ENCODE assay signal across 21 cellular contexts in the genomic region with DNA sequence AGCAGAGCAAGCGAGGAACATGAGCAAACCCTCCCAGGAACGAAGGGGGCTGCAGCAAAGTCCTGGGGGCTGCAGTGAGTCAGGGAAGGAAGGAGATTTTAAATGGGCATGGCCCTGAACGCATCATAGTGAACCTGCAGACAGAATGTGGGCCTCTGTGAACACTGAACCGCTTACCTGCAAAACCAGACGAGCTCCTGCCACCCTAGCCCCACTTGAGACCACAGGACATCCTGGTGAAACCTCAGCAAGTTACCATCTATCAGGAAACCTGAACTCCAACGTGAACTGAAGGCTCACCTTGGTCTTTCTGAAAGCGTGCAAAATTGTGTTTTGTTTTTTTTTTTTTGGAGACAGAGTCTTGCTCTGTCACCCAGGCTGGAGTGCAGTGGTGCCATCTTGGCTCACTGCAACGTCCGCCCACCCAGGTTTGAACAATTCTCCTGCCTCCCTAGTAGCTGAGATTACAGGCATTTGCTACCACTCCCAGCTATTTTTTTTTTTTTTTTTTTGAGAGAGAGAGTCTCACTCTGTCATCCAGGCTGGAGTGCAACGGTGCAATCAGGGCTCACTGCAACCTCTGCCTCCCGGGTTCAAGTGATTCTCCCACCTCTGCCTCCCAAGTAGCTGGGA. TPM values are rescaled to one million over a fixed set of nuclear protein-coding genes. Genes with fewer than 3 reads are reported as not detected.
DNase-seq lines count a peak whose midpoint lies in the region; ATAC-seq and TF ChIP-seq lines count a peak whose summit lies in the region.
"Had no signal": no experiment of that assay in that cellular context is flagged by ENCODE, and none has a peak within 500 bp of the region (broad histone marks: within the 10 kb centered on the region; RNA-seq: fewer than 3 reads in every experiment).

No MANE protein-coding gene starts in this region.

- no peak overlapping the region for H3K4me3 ChIP-seq in breast epithelium
- H3K4me3 ChIP-seq: thoracic aorta had no signal

- no peaks in the 10 kb centered on the region for H3K9me3 Mint-ChIP-seq in activated CD4-positive, alpha-beta T cell treated with anti-CD3 and anti-CD28 coated beads, Interleukin-2, amount 10 ng/mL, durations not matched to agents 7 days and 5 days
- no peaks in the 10 kb centered on the region for H3K9me3 Mint-ChIP-seq in effector memory CD8-positive, alpha-beta T cell
- H3K9me3 Mint-ChIP-seq: memory B cell had no signal

- no peaks in the 10 kb centered on the region for H3K27me3 ChIP-seq in breast epithelium
- H3K27me3 ChIP-seq: foreskin keratinocyte had no signal

- peak; percentile 52 for DNase-seq in activated CD4-positive, alpha-beta T cell treated with anti-CD3 and anti-CD28 coated beads, Interleukin-2, amount 10 ng/mL, durations not matched to agents 7 days and 5 days
- no peak for DNase-seq in activated CD4-positive, alpha-beta T cell treated with anti-CD3 and anti-CD28 coated beads for 48 hours
- DNase-seq in CD1c-positive myeloid dendritic cell (ENCODE audit: extremely low spot score) (peak; percentile 3), T-helper 22 cell (ENCODE audit: low read depth) (peak; percentile 47), breast epithelium (ENCODE audit: low spot score in 2 of 2) (no peak), NCI-H69 (lab: John Stamatoyannopoulos, UW) (no peak)
- peak; percentile 61 to 70 (median 67) for DNase-seq in effector memory CD8-positive, alpha-beta T cell
- DNase-seq: C1 segment of cervical spinal cord, foreskin keratinocyte, Karpas-422, NCI-H1092 treated with DMSO at 0.1 percent for 48 hours, NCI-H2081 treated with DMSO at 0.1 percent for 48 hours, NCI-H524 treated with DMSO at 0.1 percent for 48 hours, SHP77 treated with DMSO at 0.1 percent for 48 hours, T1000 had no signal

- no peaks in the 10 kb centered on the region for H3K36me3 ChIP-seq in breast epithelium
- H3K36me3 ChIP-seq: thoracic aorta had no signal

- no peak overlapping the region for H3K27ac ChIP-seq in breast epithelium
- H3K27ac ChIP-seq: epithelial cell of prostate, foreskin keratinocyte, thoracic aorta had no signal

- H3K9me3 ChIP-seq in breast epithelium: no peaks in the 10 kb centered on the region
- H3K9me3 ChIP-seq: thoracic aorta had no signal

- POLR2A ChIA-PET in activated CD4-positive, alpha-beta T cell treated with anti-CD3 and anti-CD28 coated beads, Interleukin-2, amount 10 ng/mL, durations not matched to agents 7 days and 5 days (lab: Charles Lee): interaction anchor here (0.6 to 0.7 kb wide), 2 partner anchors 80 to 124 kb away, joined by 4 to 5 read pairs; no protein-coding TSS in a partner anchor

- no peak for TF ChIP-seq POLR2A in breast epithelium (IDR thresholded peaks at IDR 0.05)

- H3K27ac Mint-ChIP-seq in activated CD4-positive, alpha-beta T cell treated with anti-CD3 and anti-CD28 coated beads, Interleukin-2, amount 10 ng/mL, durations not matched to agents 7 days and 5 days: peak overlapping the region; percentile 33
- peak overlapping the region; percentile 94 to 96 for H3K27ac Mint-ChIP-seq in effector memory CD8-positive, alpha-beta T cell
- H3K27ac Mint-ChIP-seq: memory B cell, progenitor cell of endocrine pancreas had no signal

- H3K4me1 Mint-ChIP-seq in activated CD4-positive, alpha-beta T cell treated with anti-CD3 and anti-CD28 coated beads, Interleukin-2, amount 10 ng/mL, durations not matched to agents 7 days and 5 days: peaks cover 33% of the 10 kb centered on the region
- H3K4me1 Mint-ChIP-seq in effector memory CD8-positive, alpha-beta T cell (ENCODE audit: low read depth in 2 of 2): peaks cover 26 to 28% of the 10 kb centered on the region in 2 donors
- H3K4me1 Mint-ChIP-seq: memory B cell had no signal

- TF ChIP-seq CTCF in breast epithelium (IDR thresholded peaks at IDR 0.05): no peak

- H3K4me1 ChIP-seq in breast epithelium: no peaks in the 10 kb centered on the region
- H3K4me1 ChIP-seq: foreskin keratinocyte had no signal

- H3K4me3 Mint-ChIP-seq in activated CD4-positive, alpha-beta T cell treated with anti-CD3 and anti-CD28 coated beads, Interleukin-2, amount 10 ng/mL, durations not matched to agents 7 days and 5 days: no peak overlapping the region
- peak overlapping the region; percentile 57 to 70 for H3K4me3 Mint-ChIP-seq in effector memory CD8-positive, alpha-beta T cell
- H3K4me3 Mint-ChIP-seq: memory B cell had no signal

- CTCF ChIA-PET in activated CD4-positive, alpha-beta T cell treated with anti-CD3 and anti-CD28 coated beads, Interleukin-2, amount 10 ng/mL, durations not matched to agents 7 days and 5 days (lab: Charles Lee): interaction anchor here (0.7 to 1.3 kb wide), 5 partner anchors 10 to 79 kb away, joined by 3 to 5 read pairs (median 3); no protein-coding TSS in a partner anchor

- no peaks in the 10 kb centered on the region for H3K27me3 Mint-ChIP-seq in activated CD4-positive, alpha-beta T cell treated with anti-CD3 and anti-CD28 coated beads, Interleukin-2, amount 10 ng/mL, durations not matched to agents 7 days and 5 days
- no peaks in the 10 kb centered on the region for H3K27me3 Mint-ChIP-seq in effector memory CD8-positive, alpha-beta T cell
- H3K27me3 Mint-ChIP-seq: memory B cell, progenitor cell of endocrine pancreas had no signal

- intact Hi-C loops in breast epithelium (cut with DNase I; ENCODE audit: low total_unique reads): no loop called here

- peak; percentile 83 for ATAC-seq in effector memory CD8-positive, alpha-beta T cell (replicated peaks)
- no peak for ATAC-seq in HG02970 (IDR thresholded peaks at IDR 0.05; ENCODE audit: low FRiP score, unreplicated experiment)
- ATAC-seq: activated CD4-positive, CD25-positive, alpha-beta regulatory T cell treated with anti-CD3 and anti-CD28 coated beads, Interleukin-2, amount 50 U/mL, for 24 hours; foreskin keratinocyte had no signal

- peaks cover 43% of the 10 kb centered on the region for H3K36me3 Mint-ChIP-seq in activated CD4-positive, alpha-beta T cell treated with anti-CD3 and anti-CD28 coated beads, Interleukin-2, amount 10 ng/mL, durations not matched to agents 7 days and 5 days (ENCODE audit: low read depth)
- H3K36me3 Mint-ChIP-seq in effector memory CD8-positive, alpha-beta T cell (ENCODE audit: insufficient read depth): peaks cover 19% of the 10 kb centered on the region
- H3K36me3 Mint-ChIP-seq: memory B cell had no signal

RNA-seq across cellular contexts. Expression of gene FANCA, which starts 30.8 kb away (rescaled TPM):
- 100 to 1,000 TPM in 1 of 2 experiments, 10 to 100 TPM in 1; 97.1 to 111 TPM for total RNA-seq in activated CD4-positive, alpha-beta T cell treated with anti-CD3 and anti-CD28 coated beads, Interleukin-2, amount 10 ng/mL, durations not matched to agents 7 days and 5 days
- 1 to 10 TPM in 2 of 3 donors, under 1 TPM in 1; 0.64 to 4.0 (median 3.9) TPM for total RNA-seq in breast epithelium

RNA-seq across cellular contexts. Expression of gene SPIRE2, which starts 42.6 kb away (rescaled TPM):
- total RNA-seq in activated CD4-positive, alpha-beta T cell treated with anti-CD3 and anti-CD28 coated beads, Interleukin-2, amount 10 ng/mL, durations not matched to agents 7 days and 5 days: 1 to 10 TPM; 1.1 to 1.8 TPM
- total RNA-seq in breast epithelium: 10 to 100 TPM in 1 of 3 donors, 1 to 10 TPM in 2; 1.3 to 11.1 (median 7.8) TPM

Comparison
In these comparisons a context has a peak if more than half of its experiments do, and no peak if none do; other contexts are left out.
1. DNase-seq: peak in activated CD4-positive, alpha-beta T cell treated with anti-CD3 and anti-CD28 coated beads, Interleukin-2, amount 10 ng/mL, durations not matched to agents 7 days and 5 days (single experiment), CD1c-positive myeloid dendritic cell (single experiment), T-helper 22 cell (single experiment) and effector memory CD8-positive, alpha-beta T cell (3 of 3); none in activated CD4-positive, alpha-beta T cell treated with anti-CD3 and anti-CD28 coated beads for 48 hours (single experiment), breast epithelium (0 of 2) and NCI-H69 (single experiment).
2. RNA of gene FANCA, which starts 30.8 kb away (total RNA-seq): 97.1 to 111 TPM in activated CD4-positive, alpha-beta T cell treated with anti-CD3 and anti-CD28 coated beads, Interleukin-2, amount 10 ng/mL, durations not matched to agents 7 days and 5 days; 0.64 to 4.0 TPM in breast epithelium; every median in the first group is over 10 times any median in the second.